ENCODE assay signal across 1 cellular context in the genomic region with DNA sequence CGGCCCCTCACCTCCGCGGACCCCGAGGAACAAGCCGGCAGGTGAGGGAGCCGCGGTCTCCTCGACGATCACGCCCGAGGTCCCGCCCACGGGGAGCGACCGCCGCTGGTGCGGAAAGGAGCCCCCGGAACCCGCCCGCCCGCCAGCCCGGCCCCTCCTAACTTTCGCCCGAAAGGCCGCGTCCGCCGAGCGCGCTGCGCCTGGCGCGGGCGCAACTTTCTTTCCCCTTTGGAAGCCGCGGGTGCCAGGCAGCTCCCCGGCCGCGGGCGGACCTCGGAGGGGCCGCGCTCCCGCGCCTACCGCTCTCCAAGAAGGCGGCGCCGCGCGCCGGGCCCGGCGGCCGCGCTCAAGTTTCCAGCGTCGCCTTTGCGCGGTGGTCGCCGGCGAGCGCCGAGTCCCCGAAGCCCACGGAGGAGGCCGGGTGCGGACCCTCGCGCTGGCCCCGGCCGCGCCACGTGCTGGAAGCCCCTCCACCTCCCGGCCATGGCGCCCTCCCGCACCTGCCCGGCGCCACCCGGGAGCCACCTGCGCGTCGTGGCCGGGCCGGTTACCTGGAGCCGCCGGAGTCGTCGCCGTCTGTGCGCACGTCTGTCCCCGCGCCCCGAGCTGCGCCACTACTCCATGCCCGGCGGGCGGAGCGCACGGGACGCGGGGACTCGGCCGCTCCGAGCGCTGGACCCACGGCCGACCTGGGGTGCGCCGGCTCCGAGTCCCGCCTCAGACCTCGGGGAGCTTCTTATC.
TF ChIP-seq lines count a peak whose summit lies in the region.

ALKAL2 (minus strand) TSS at position 90 of the 741 bp plus-strand sequence. CDS start 256 bp downstream, outside the sequence.

TF ChIP-seq in HepG2, 621 proteins besides CTCF, POLR2A, EP300 and RAD21 (continued from another document and continues in another):
- TF ChIP-seq, protein P1, sequence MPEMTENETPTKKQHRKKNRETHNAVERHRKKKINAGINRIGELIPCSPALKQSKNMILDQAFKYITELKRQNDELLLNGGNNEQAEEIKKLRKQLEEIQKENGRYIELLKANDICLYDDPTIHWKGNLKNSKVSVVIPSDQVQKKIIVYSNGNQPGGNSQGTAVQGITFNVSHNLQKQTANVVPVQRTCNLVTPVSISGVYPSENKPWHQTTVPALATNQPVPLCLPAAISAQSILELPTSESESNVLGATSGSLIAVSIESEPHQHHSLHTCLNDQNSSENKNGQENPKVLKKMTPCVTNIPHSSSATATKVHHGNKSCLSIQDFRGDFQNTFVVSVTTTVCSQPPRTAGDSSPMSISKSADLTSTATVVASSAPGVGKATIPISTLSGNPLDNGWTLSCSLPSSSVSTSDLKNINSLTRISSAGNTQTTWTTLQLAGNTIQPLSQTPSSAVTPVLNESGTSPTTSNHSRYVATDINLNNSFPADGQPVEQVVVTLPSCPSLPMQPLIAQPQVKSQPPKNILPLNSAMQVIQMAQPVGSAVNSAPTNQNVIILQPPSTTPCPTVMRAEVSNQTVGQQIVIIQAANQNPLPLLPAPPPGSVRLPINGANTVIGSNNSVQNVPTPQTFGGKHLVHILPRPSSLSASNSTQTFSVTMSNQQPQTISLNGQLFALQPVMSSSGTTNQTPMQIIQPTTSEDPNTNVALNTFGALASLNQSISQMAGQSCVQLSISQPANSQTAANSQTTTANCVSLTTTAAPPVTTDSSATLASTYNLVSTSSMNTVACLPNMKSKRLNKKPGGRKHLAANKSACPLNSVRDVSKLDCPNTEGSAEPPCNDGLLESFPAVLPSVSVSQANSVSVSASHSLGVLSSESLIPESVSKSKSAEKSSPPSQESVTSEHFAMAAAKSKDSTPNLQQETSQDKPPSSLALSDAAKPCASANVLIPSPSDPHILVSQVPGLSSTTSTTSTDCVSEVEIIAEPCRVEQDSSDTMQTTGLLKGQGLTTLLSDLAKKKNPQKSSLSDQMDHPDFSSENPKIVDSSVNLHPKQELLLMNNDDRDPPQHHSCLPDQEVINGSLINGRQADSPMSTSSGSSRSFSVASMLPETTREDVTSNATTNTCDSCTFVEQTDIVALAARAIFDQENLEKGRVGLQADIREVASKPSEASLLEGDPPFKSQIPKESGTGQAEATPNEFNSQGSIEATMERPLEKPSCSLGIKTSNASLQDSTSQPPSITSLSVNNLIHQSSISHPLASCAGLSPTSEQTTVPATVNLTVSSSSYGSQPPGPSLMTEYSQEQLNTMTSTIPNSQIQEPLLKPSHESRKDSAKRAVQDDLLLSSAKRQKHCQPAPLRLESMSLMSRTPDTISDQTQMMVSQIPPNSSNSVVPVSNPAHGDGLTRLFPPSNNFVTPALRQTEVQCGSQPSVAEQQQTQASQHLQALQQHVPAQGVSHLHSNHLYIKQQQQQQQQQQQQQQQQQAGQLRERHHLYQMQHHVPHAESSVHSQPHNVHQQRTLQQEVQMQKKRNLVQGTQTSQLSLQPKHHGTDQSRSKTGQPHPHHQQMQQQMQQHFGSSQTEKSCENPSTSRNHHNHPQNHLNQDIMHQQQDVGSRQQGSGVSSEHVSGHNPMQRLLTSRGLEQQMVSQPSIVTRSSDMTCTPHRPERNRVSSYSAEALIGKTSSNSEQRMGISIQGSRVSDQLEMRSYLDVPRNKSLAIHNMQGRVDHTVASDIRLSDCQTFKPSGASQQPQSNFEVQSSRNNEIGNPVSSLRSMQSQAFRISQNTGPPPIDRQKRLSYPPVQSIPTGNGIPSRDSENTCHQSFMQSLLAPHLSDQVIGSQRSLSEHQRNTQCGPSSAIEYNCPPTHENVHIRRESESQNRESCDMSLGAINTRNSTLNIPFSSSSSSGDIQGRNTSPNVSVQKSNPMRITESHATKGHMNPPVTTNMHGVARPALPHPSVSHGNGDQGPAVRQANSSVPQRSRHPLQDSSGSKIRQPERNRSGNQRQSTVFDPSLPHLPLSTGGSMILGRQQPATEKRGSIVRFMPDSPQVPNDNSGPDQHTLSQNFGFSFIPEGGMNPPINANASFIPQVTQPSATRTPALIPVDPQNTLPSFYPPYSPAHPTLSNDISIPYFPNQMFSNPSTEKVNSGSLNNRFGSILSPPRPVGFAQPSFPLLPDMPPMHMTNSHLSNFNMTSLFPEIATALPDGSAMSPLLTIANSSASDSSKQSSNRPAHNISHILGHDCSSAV (CRISPR knock-in tag; IDR thresholded peaks at IDR 0.05; ENCODE audit: borderline replicate concordance), result no peak
- TF ChIP-seq ZSCAN29 (CRISPR knock-in tag; conservative IDR thresholded peaks at IDR 0.05), result no peak
- no peak for TF ChIP-seq ZNF432 (CRISPR knock-in tag; IDR thresholded peaks at IDR 0.05; ENCODE audit: borderline replicate concordance)
- no peak for TF ChIP-seq ZNF18 (CRISPR knock-in tag; IDR thresholded peaks at IDR 0.05; ENCODE audit: insufficient replicate concordance)
- TF ChIP-seq ZNF354B (CRISPR knock-in tag; IDR thresholded peaks at IDR 0.05), result no peak
- TF ChIP-seq PITX1 (CRISPR knock-in tag; IDR thresholded peaks at IDR 0.05), result no peak
- TF ChIP-seq NFIB (CRISPR knock-in tag; IDR thresholded peaks at IDR 0.05; ENCODE audit: borderline replicate concordance), result no peak
- TF ChIP-seq ZNF614 (CRISPR knock-in tag; IDR thresholded peaks at IDR 0.05; ENCODE audit: borderline replicate concordance), result no peak
- TF ChIP-seq ZEB1 (IDR thresholded peaks at IDR 0.05; ENCODE audit: insufficient replicate concordance, low read depth), result no peak
- TF ChIP-seq HMGA1 (CRISPR knock-in tag; conservative IDR thresholded peaks at IDR 0.05), result no peak
- TF ChIP-seq, protein P2, sequence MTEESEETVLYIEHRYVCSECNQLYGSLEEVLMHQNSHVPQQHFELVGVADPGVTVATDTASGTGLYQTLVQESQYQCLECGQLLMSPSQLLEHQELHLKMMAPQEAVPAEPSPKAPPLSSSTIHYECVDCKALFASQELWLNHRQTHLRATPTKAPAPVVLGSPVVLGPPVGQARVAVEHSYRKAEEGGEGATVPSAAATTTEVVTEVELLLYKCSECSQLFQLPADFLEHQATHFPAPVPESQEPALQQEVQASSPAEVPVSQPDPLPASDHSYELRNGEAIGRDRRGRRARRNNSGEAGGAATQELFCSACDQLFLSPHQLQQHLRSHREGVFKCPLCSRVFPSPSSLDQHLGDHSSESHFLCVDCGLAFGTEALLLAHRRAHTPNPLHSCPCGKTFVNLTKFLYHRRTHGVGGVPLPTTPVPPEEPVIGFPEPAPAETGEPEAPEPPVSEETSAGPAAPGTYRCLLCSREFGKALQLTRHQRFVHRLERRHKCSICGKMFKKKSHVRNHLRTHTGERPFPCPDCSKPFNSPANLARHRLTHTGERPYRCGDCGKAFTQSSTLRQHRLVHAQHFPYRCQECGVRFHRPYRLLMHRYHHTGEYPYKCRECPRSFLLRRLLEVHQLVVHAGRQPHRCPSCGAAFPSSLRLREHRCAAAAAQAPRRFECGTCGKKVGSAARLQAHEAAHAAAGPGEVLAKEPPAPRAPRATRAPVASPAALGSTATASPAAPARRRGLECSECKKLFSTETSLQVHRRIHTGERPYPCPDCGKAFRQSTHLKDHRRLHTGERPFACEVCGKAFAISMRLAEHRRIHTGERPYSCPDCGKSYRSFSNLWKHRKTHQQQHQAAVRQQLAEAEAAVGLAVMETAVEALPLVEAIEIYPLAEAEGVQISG (CRISPR knock-in tag; IDR thresholded peaks at IDR 0.05), result no peak; the same call in 1 of the 2 replicates
- no peak for TF ChIP-seq HNF4A (CRISPR knock-in tag; IDR thresholded peaks at IDR 0.05)
- no peak for TF ChIP-seq ZSCAN25 (CRISPR knock-in tag; IDR thresholded peaks at IDR 0.05)
- no peak for TF ChIP-seq GFI1 (CRISPR knock-in tag; IDR thresholded peaks at IDR 0.05; ENCODE audit: borderline replicate concordance)
- no peak for TF ChIP-seq IRF9 (CRISPR knock-in tag; IDR thresholded peaks at IDR 0.05; ENCODE audit: borderline replicate concordance)
- TF ChIP-seq ZSCAN21 (CRISPR knock-in tag; IDR thresholded peaks at IDR 0.05; ENCODE audit: borderline replicate concordance), result peak; percentile 24; the same call in 1 of the 2 replicates
- no peak for TF ChIP-seq ZMYM4 (CRISPR knock-in tag; IDR thresholded peaks at IDR 0.05)
- TF ChIP-seq, protein P3, sequence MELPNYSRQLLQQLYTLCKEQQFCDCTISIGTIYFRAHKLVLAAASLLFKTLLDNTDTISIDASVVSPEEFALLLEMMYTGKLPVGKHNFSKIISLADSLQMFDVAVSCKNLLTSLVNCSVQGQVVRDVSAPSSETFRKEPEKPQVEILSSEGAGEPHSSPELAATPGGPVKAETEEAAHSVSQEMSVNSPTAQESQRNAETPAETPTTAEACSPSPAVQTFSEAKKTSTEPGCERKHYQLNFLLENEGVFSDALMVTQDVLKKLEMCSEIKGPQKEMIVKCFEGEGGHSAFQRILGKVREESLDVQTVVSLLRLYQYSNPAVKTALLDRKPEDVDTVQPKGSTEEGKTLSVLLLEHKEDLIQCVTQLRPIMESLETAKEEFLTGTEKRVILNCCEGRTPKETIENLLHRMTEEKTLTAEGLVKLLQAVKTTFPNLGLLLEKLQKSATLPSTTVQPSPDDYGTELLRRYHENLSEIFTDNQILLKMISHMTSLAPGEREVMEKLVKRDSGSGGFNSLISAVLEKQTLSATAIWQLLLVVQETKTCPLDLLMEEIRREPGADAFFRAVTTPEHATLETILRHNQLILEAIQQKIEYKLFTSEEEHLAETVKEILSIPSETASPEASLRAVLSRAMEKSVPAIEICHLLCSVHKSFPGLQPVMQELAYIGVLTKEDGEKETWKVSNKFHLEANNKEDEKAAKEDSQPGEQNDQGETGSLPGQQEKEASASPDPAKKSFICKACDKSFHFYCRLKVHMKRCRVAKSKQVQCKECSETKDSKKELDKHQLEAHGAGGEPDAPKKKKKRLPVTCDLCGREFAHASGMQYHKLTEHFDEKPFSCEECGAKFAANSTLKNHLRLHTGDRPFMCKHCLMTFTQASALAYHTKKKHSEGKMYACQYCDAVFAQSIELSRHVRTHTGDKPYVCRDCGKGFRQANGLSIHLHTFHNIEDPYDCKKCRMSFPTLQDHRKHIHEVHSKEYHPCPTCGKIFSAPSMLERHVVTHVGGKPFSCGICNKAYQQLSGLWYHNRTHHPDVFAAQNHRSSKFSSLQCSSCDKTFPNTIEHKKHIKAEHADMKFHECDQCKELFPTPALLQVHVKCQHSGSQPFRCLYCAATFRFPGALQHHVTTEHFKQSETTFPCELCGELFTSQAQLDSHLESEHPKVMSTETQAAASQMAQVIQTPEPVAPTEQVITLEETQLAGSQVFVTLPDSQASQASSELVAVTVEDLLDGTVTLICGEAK (IDR thresholded peaks at IDR 0.05), result no peak
- TF ChIP-seq, protein P3 (CRISPR knock-in tag; IDR thresholded peaks at IDR 0.05), result no peak
- TF ChIP-seq, protein P4, sequence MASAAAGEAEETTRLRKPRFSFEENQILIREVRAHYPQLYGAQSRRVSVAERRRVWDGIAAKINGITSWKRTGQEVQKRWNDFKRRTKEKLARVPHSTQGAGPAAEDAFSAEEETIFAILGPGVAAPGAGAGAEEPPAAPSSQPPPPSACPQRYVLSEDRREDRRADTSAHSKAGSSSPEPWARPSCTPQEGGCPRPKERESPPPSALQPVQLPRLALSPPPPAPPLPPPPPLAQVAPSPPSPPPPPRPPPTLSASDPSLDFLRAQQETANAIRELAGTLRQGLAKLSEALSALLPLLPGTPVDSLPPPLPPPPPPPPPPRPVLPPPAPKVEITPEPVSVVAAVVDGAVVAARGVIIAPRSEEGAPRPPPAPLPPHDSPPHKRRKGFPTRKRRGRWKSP (CRISPR knock-in tag; IDR thresholded peaks at IDR 0.05), result peak; percentile 32; the same call in 1 of the 2 replicates
- no peak for TF ChIP-seq ZNF83 (CRISPR knock-in tag; IDR thresholded peaks at IDR 0.05; ENCODE audit: borderline replicate concordance)
- TF ChIP-seq RAD51 (IDR thresholded peaks at IDR 0.05; ENCODE audit: borderline replicate concordance), result no peak
- no peak for TF ChIP-seq MATR3 (CRISPR knock-in tag; IDR thresholded peaks at IDR 0.05)
- TF ChIP-seq ZNF160 (CRISPR knock-in tag; IDR thresholded peaks at IDR 0.05), result no peak
- no peak for TF ChIP-seq ZNF557 (CRISPR knock-in tag; IDR thresholded peaks at IDR 0.05)
- no peak for TF ChIP-seq ZNF644 (CRISPR knock-in tag; IDR thresholded peaks at IDR 0.05; ENCODE audit: low read depth)
- no peak for TF ChIP-seq ZMAT3 (CRISPR knock-in tag; conservative IDR thresholded peaks at IDR 0.05)
- TF ChIP-seq SPEN (CRISPR knock-in tag; IDR thresholded peaks at IDR 0.05; ENCODE audit: low read depth), result no peak
- TF ChIP-seq RBFOX2 (IDR thresholded peaks at IDR 0.05; ENCODE audit: low read depth, low read length), result 0 out of 2 replicates have a peak, but pooled peaks have one; percentile 40
